11 cellular contexts compared by ENCODE assay signal in genomic region chr11:32433249-32434115, GRCh38. TPM values are rescaled to one million over a fixed set of nuclear protein-coding genes. Genes with fewer than 3 reads are reported as not detected.
DNase-seq lines count a peak whose midpoint lies in the region; ATAC-seq and TF ChIP-seq lines count a peak whose summit lies in the region.
"Had no signal": no experiment of that assay in that cellular context is flagged by ENCODE, and none has a peak within 500 bp of the region (broad histone marks: within the 10 kb centered on the region; RNA-seq: fewer than 3 reads in every experiment).

No MANE protein-coding gene starts in this region.

- peaks cover 87% of the 10 kb centered on the region for H3K27me3 Mint-ChIP-seq in CD4-positive, CD25-positive, alpha-beta regulatory T cell

- no peak for DNase-seq in CD4-positive, CD25-positive, alpha-beta regulatory T cell
- no peak for DNase-seq in esophagus muscularis mucosa (ENCODE audit: extremely low spot score)
- DNase-seq in cerebellar cortex (ENCODE audit: low spot score): no peak
- no peak for DNase-seq in tibial nerve (ENCODE audit: low spot score in 2 of 2)
- DNase-seq in substantia nigra (lab: John Stamatoyannopoulos, UW): no peak
- DNase-seq: central memory CD4-positive, alpha-beta T cell had no signal

- TF ChIP-seq EP300 in esophagus muscularis mucosa (IDR thresholded peaks at IDR 0.05) (no peak), tibial nerve (IDR thresholded peaks at IDR 0.05) (no peak)

- peaks cover 17% of the 10 kb centered on the region for H3K27me3 ChIP-seq in CD4-positive, CD25-positive, alpha-beta regulatory T cell (ENCODE audit: control insufficient read depth, insufficient read depth, low read length)
- H3K27me3 ChIP-seq in esophagus muscularis mucosa (peaks cover 0 to 100% (median 67%) of the 10 kb centered on the region in 4 donors), rectal smooth muscle tissue (ENCODE audit: control insufficient read depth, insufficient read depth, low read length) (peaks cover 66% of the 10 kb centered on the region), tibial nerve (peaks cover 2 to 100% of the 10 kb centered on the region in 2 donors)

- no peaks in the 10 kb centered on the region for H3K9me3 ChIP-seq in CD4-positive, CD25-positive, alpha-beta regulatory T cell (ENCODE audit: control insufficient read depth in 2 of 2, low read length in 2 of 2)
- H3K9me3 ChIP-seq in KOPT-K1 (ENCODE audit: insufficient read depth, low read length, poor library complexity, severe bottlenecking): peaks cover 80% of the 10 kb centered on the region
- no peaks in the 10 kb centered on the region for H3K9me3 ChIP-seq in esophagus muscularis mucosa
- H3K9me3 ChIP-seq in tibial nerve: no peaks in the 10 kb centered on the region

- no peak for TF ChIP-seq CTCF in esophagus muscularis mucosa (IDR thresholded peaks at IDR 0.05)
- TF ChIP-seq CTCF in tibial nerve (IDR thresholded peaks at IDR 0.05): no peak

- peaks cover 0 to 45% (median 25%) of the 10 kb centered on the region in 4 donors for H3K4me1 Mint-ChIP-seq in CD4-positive, CD25-positive, alpha-beta regulatory T cell

- peak overlapping the region in 3 of 4 donors; percentile 7 to 66 (median 30) for H3K4me3 Mint-ChIP-seq in CD4-positive, CD25-positive, alpha-beta regulatory T cell

- H3K4me3 ChIP-seq in CD4-positive, CD25-positive, alpha-beta regulatory T cell (ENCODE audit: low read depth, low read length): no peak overlapping the region
- H3K4me3 ChIP-seq in esophagus muscularis mucosa (peak overlapping the region; percentile 34 to 43 (median 37)), rectal smooth muscle tissue (ENCODE audit: low read length) (peak overlapping the region; percentile 45), tibial nerve (peak overlapping the region in 2 of 4 donors; percentile 17 to 41)

- H3K27ac ChIP-seq in CD4-positive, CD25-positive, alpha-beta regulatory T cell (ENCODE audit: insufficient read depth, low read length, poor library complexity, severe bottlenecking): no peak overlapping the region
- H3K27ac ChIP-seq in KOPT-K1 (ENCODE audit: low read depth, low read length, poor library complexity, severe bottlenecking): peak overlapping the region; percentile 68
- no peak overlapping the region for H3K27ac ChIP-seq in esophagus muscularis mucosa (replicated peaks in 1 of 4)
- H3K27ac ChIP-seq in rectal smooth muscle tissue (ENCODE audit: low read depth, low read length): no peak overlapping the region
- no peak overlapping the region for H3K27ac ChIP-seq in tibial nerve
- no peak overlapping the region for H3K27ac ChIP-seq in substantia nigra (ENCODE audit: low read depth, low read length, poor library complexity, severe bottlenecking)

- H3K36me3 Mint-ChIP-seq in CD4-positive, CD25-positive, alpha-beta regulatory T cell: no peaks in the 10 kb centered on the region

- H3K36me3 ChIP-seq in CD4-positive, CD25-positive, alpha-beta regulatory T cell (ENCODE audit: control insufficient read depth, insufficient read depth, low read length): no peaks in the 10 kb centered on the region
- H3K36me3 ChIP-seq in KOPT-K1 (ENCODE audit: insufficient read depth, low read length): no peaks in the 10 kb centered on the region
- peaks cover 0 to 3% (median 0%) of the 10 kb centered on the region in 4 donors for H3K36me3 ChIP-seq in esophagus muscularis mucosa
- H3K36me3 ChIP-seq in rectal smooth muscle tissue (ENCODE audit: control insufficient read depth, insufficient read depth, low read length): no peaks in the 10 kb centered on the region
- no peaks in the 10 kb centered on the region for H3K36me3 ChIP-seq in tibial nerve

- WGBS in esophagus muscularis mucosa: 19% methylated on average over 43 of the region's 54 CpGs
- WGBS in tibial nerve, 2 donors: 7 to 9% methylated on average over 54 of the region's 54 CpGs

- H3K9ac ChIP-seq in rectal smooth muscle tissue (ENCODE audit: low read length): no peak overlapping the region

- intact Hi-C loops in esophagus muscularis mucosa (cut with DNase I): no loop called here

- peaks cover 27% of the 10 kb centered on the region for H3K4me1 ChIP-seq in CD4-positive, CD25-positive, alpha-beta regulatory T cell (ENCODE audit: control insufficient read depth, insufficient read depth, low read length, poor library complexity, severe bottlenecking)
- H3K4me1 ChIP-seq in esophagus muscularis mucosa (peaks cover 5 to 59% (median 54%) of the 10 kb centered on the region in 4 donors), rectal smooth muscle tissue (ENCODE audit: control insufficient read depth, insufficient read depth, low read length) (no peaks in the 10 kb centered on the region), tibial nerve (peaks cover 0 to 69% (median 8%) of the 10 kb centered on the region in 4 donors)

- ATAC-seq in CD4-positive, CD25-positive, alpha-beta regulatory T cell (ENCODE audit: low read depth in 2 of 2): no peak
- ATAC-seq in GM18502 (IDR thresholded peaks at IDR 0.05; ENCODE audit: poor library complexity, unreplicated experiment): no peak

- TF ChIP-seq POLR2A in esophagus muscularis mucosa (IDR thresholded peaks at IDR 0.05; ENCODE audit: low read depth): no peak
- TF ChIP-seq POLR2A in tibial nerve (IDR thresholded peaks at IDR 0.05): no peak

- H3K27ac Mint-ChIP-seq in CD4-positive, CD25-positive, alpha-beta regulatory T cell: no peak overlapping the region

- H3K9me3 Mint-ChIP-seq in CD4-positive, CD25-positive, alpha-beta regulatory T cell: peaks cover 0 to 5% (median 0%) of the 10 kb centered on the region in 7 donors

RNA-seq across cellular contexts. Expression of gene WT1, which starts 1.9 kb away (rescaled TPM):
- total RNA-seq in CD4-positive, CD25-positive, alpha-beta regulatory T cell: not detected
- not detected for polyA plus RNA-seq in CD4-positive, CD25-positive, alpha-beta regulatory T cell
- total RNA-seq in esophagus muscularis mucosa (1 to 10 TPM in 2 of 4 donors, under 1 TPM in 1, not detected in 1; 0.42 to 3.5 (median 3.1) TPM), tibial nerve (not detected)
- total RNA-seq: activated CD8-positive, alpha-beta memory T cell treated with anti-CD3 and anti-CD28 coated beads for 36 hours; HT-29 had no signal
